ENCODE assay signal across 4 cellular contexts in genomic region chr6:123295181-123295580, GRCh38.
"Had no signal": no experiment of that assay in that cellular context is flagged by ENCODE, and none has a peak within 500 bp of the region (broad histone marks: within the 10 kb centered on the region; RNA-seq: fewer than 3 reads in every experiment).

No MANE protein-coding gene starts in this region.

- H3K4me3 ChIP-seq: K562 had no signal

- ATAC-seq: HepG2, K562 had no signal

- DNase-seq: IMR-90 had no signal

- H3K27ac ChIP-seq: HL-60 had no signal
